18 cellular contexts compared by ENCODE assay signal in the genomic region with DNA sequence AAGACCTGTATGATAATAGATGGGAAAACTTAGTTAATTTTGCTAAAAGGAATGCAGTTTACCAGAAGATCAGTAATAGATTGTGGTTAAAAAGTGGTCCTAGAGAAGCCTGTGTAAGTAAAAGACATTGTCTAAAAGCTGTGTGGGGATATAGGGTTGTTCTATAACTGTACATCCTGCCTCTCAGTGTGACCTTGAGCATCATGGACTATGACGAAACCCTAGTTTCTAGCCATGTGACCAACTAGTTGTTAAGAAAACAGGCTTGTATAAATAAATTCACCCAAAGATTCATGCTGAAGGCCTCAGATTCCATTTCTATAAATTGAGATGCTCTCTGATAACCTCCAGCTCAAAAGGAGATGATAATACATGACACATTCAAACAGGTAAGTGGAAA.
DNase-seq lines count a peak whose midpoint lies in the region; ATAC-seq and TF ChIP-seq lines count a peak whose summit lies in the region.
"Had no signal": no experiment of that assay in that cellular context is flagged by ENCODE, and none has a peak within 500 bp of the region (broad histone marks: within the 10 kb centered on the region; RNA-seq: fewer than 3 reads in every experiment).

No MANE protein-coding gene starts in this region.

- H3K9ac ChIP-seq in OCI-LY3 (ENCODE audit: low read length): no peak overlapping the region

- H2AFZ ChIP-seq in OCI-LY3 (ENCODE audit: low read depth, low read length): no peak overlapping the region
- H2AFZ ChIP-seq: hepatocyte had no signal

- H3K4me3 ChIP-seq in OCI-LY3 (ENCODE audit: low read length): no peak overlapping the region
- H3K4me3 ChIP-seq: hepatocyte, SJCRH30, upper lobe of right lung had no signal

- no peak for TF ChIP-seq CTCF in OCI-LY3 (IDR thresholded peaks at IDR 0.05; ENCODE audit: low read depth, low read length)

- no peaks in the 10 kb centered on the region for H3K27me3 ChIP-seq in OCI-LY3 (ENCODE audit: low read depth, low read length)
- H3K27me3 ChIP-seq: hepatocyte, SJCRH30, upper lobe of right lung had no signal

- DNase-seq in SK-N-DZ (ENCODE audit: low spot score) (no peak), NCI-H748 treated with DMSO at 0.1 percent for 48 hours (lab: John Stamatoyannopoulos, UW) (no peak)
- DNase-seq in stimulated activated CD8-positive, alpha-beta memory T cell treated with anti-CD3 and anti-CD28 coated beads, Interleukin-4, amount 100 ng/mL, for 48 hours: no peak
- DNase-seq: cerebellar nuclear complex; H9; naive B cell; NCI-H2029; SJCRH30; stimulated activated CD4-positive, alpha-beta T cell treated with anti-CD3 and anti-CD28 coated beads, Interleukin-2, amount 100 ng/mL, for 24 hours; upper lobe of right lung had no signal

- no peaks in the 10 kb centered on the region for H4K20me1 ChIP-seq in OCI-LY3 (ENCODE audit: insufficient read depth, low read length)

- H3K36me3 ChIP-seq in OCI-LY3 (replicated peaks; ENCODE audit: low read depth, low read length): no peaks in the 10 kb centered on the region
- H3K36me3 ChIP-seq: SJCRH30, upper lobe of right lung had no signal

- no peaks in the 10 kb centered on the region for H3K9me3 ChIP-seq in OCI-LY3 (ENCODE audit: insufficient read depth, low read length)
- H3K9me3 ChIP-seq: SJCRH30, upper lobe of right lung had no signal

- no peak overlapping the region for H3K27ac ChIP-seq in OCI-LY3 (ENCODE audit: low read length)
- H3K27ac ChIP-seq: epithelial cell of prostate, hepatocyte, SJCRH30, upper lobe of right lung had no signal

- no peaks in the 10 kb centered on the region for H3K79me2 ChIP-seq in OCI-LY3 (ENCODE audit: low read length)
- H3K79me2 ChIP-seq: hepatocyte had no signal

- H3K4me1 ChIP-seq in OCI-LY3 (ENCODE audit: low read length): peaks cover 13% of the 10 kb centered on the region
- H3K4me1 ChIP-seq: SJCRH30, upper lobe of right lung had no signal

- peak overlapping the region; percentile 45 for H3K4me2 ChIP-seq in OCI-LY3 (ENCODE audit: low read length)
- H3K4me2 ChIP-seq: hepatocyte had no signal

- ATAC-seq in GM18502 (IDR thresholded peaks at IDR 0.05; ENCODE audit: poor library complexity, unreplicated experiment) (peak; percentile 62), GM21367 (IDR thresholded peaks at IDR 0.05; ENCODE audit: unreplicated experiment) (peak; percentile 80), HG02973 (IDR thresholded peaks at IDR 0.05; ENCODE audit: unreplicated experiment) (peak; percentile 87), HG03457 (IDR thresholded peaks at IDR 0.05; ENCODE audit: unreplicated experiment) (no peak)
- ATAC-seq: left lobe of liver, upper lobe of right lung had no signal
